Comparison of ENCODE assay signal across 15 cellular contexts in the genomic region with DNA sequence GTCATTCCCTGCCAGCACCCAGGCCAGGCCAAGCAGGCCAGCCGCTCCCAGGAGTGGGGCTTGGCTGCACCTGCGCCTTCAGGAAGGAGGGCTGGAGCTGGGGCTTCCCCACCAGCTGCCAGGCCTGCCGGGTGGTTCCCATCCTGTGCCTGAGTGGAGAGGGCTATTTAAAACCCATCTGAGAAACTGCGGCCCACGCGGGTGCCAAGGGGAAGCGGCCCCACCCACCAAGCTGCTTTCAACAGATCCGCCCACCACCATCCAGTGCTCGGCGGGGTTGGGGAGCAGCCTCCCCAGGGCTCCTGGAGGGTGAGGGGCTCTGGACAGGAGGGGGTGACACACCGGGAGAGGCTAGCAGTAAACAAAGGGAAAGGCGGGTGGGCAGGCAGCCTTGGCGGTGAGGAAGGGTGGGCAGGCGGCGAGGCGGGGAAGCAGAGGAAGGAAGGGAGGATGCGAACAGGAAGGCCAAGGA. TPM values are rescaled to one million over a fixed set of nuclear protein-coding genes. Genes with fewer than 3 reads are reported as not detected.
A peak's percentile ranks its signal among the peaks of the same experiment; 100 is the strongest.
DNase-seq lines count a peak whose midpoint lies in the region; ATAC-seq, FAIRE-seq and TF ChIP-seq lines count a peak whose summit lies in the region.
"Had no signal": no experiment of that assay in that cellular context is flagged by ENCODE, and none has a peak within 500 bp of the region (broad histone marks: within the 10 kb centered on the region; RNA-seq: fewer than 3 reads in every experiment).

No MANE protein-coding gene starts in this region.

- peak; percentile 83 for DNase-seq in NCI-H2029 (lab: John Stamatoyannopoulos, UW)
- DNase-seq in NCI-H2029 treated with DMSO at 0.1 percent for 48 hours (lab: John Stamatoyannopoulos, UW): no peak
- peak in 41 of 61 donors; percentile 6 to 83 (median 50) for DNase-seq in caudate nucleus (lab: John Stamatoyannopoulos, UW)
- DNase-seq in HepG2 (ENCODE audit: low spot score): no peak
- peak in 1 of 2 donors; percentile 55 for DNase-seq in tibial artery
- no peak for DNase-seq in NK-92 (lab: John Stamatoyannopoulos, UW; ENCODE audit: unreplicated experiment)
- no peak for DNase-seq in activated naive CD4-positive, alpha-beta T cell (lab: John Stamatoyannopoulos, UW)
- DNase-seq: activated CD8-positive, alpha-beta memory T cell treated with anti-CD3 and anti-CD28 coated beads, Interleukin-2, amount 10 ng/mL, durations not matched to agents 7 days and 5 days; activated naive CD4-positive, alpha-beta T cell treated with anti-CD3 and anti-CD28 coated beads, Interleukin-2, amount 10 ng/mL, durations not matched to agents 7 days and 5 days; naive thymus-derived CD4-positive, alpha-beta T cell; NCI-H446 treated with DMSO at 0.1 percent for 48 hours; testis had no signal

- 95% methylated on average over 14 of the region's 17 CpGs for WGBS in HepG2 (ENCODE audit: low lambda C conversion rate)

- BruUV-seq in HepG2 (replicated peaks; lab: Mats Ljungman, UMichigan): no TSS peak

- ATAC-seq in HepG2: no peak
- no peak for ATAC-seq in HG02623 (IDR thresholded peaks at IDR 0.05; ENCODE audit: unreplicated experiment)
- ATAC-seq: activated CD8-positive, alpha-beta memory T cell treated with anti-CD3 and anti-CD28 coated beads, Interleukin-2, amount 10 ng/mL, durations not matched to agents 7 days and 5 days; naive thymus-derived CD4-positive, alpha-beta T cell; sciatic nerve had no signal

- no peak for FAIRE-seq in HepG2 (lab: Jason Lieb, UNC)
- FAIRE-seq: A204.1 had no signal

- no peaks in the 10 kb centered on the region for H4K20me1 ChIP-seq in HepG2 (ENCODE audit: insufficient read depth, low read length)

- H3K9me3 ChIP-seq in HepG2 (ENCODE audit: low read length) (no peaks in the 10 kb centered on the region), tibial artery (no peaks in the 10 kb centered on the region)
- H3K9me3 ChIP-seq: testis had no signal

- H3K36me3 ChIP-seq in HepG2 (replicated peaks in 1 of 2; ENCODE audit: control insufficient read depth in 1 of 2, insufficient read depth in 2 of 2, low read length in 2 of 2): peaks cover 0 to 1% of the 10 kb centered on the region in 2 experiments; a peak in 3 of 5 replicates
- peaks cover 0 to 25% (median 0%) of the 10 kb centered on the region in 3 donors for H3K36me3 ChIP-seq in tibial artery

- in situ Hi-C loops in HepG2 (cut with HindIII; ENCODE audit: extremely low pct_ligation_motif_present, low pct_unique_long_range_greater_than_20kb): no loop called here

- no peak for TF ChIP-seq POLR2A in HepG2 (IDR thresholded peaks at IDR 0.05; ENCODE audit: insufficient read depth in 1 of 2, low read depth in 2 of 2, low read length in 2 of 2)

- no peak overlapping the region for H3K4me2 ChIP-seq in HepG2 (ENCODE audit: low read depth, low read length)

- intact Hi-C loops in HepG2 (cut with micrococcal nuclease; ENCODE audit: unreplicated experiment) (no loop called here), tibial artery (cut with DNase I; ENCODE audit: low total_unique reads) (no loop called here)

- no peak overlapping the region for H3K27ac ChIP-seq in caudate nucleus (ENCODE audit: low read depth, low read length)
- H3K27ac ChIP-seq in HepG2 (ENCODE audit: extremely low read length, insufficient read depth, low read length): no peak overlapping the region
- peak overlapping the region; percentile 27 to 40 for H3K27ac ChIP-seq in tibial artery
- H3K27ac ChIP-seq: testis had no signal

- H3K4me1 ChIP-seq in HepG2 (ENCODE audit: insufficient read depth, low read length) (peaks cover 52% of the 10 kb centered on the region), tibial artery (peaks cover 5 to 69% (median 46%) of the 10 kb centered on the region in 4 donors)

- TF ChIP-seq CTCF in HepG2 (CRISPR knock-in tag; IDR thresholded peaks at IDR 0.05) (no peak), tibial artery (IDR thresholded peaks at IDR 0.05) (no peak)

- TF ChIP-seq RAD21 in HepG2 (CRISPR knock-in tag; IDR thresholded peaks at IDR 0.05): no peak

- H2AFZ ChIP-seq in HepG2 (ENCODE audit: low read length): no peak overlapping the region

- H3K9ac ChIP-seq in HepG2 (ENCODE audit: insufficient read depth, low read depth, low read length): no peak overlapping the region

- no peak overlapping the region for H3K4me3 ChIP-seq in HepG2 (replicated peaks in 1 of 3; ENCODE audit: insufficient read depth in 1 of 3, low read depth in 2 of 3, low read length in 3 of 3)
- H3K4me3 ChIP-seq in tibial artery: no peak overlapping the region
- H3K4me3 ChIP-seq: testis had no signal

- POLR2A ChIA-PET in HepG2 (lab: Yijun Ruan, JAX): interaction anchor here (1.4 kb wide), 1 partner anchor 9 kb away, joined by 4 read pairs; no protein-coding TSS in a partner anchor

- H3K27me3 ChIP-seq in HepG2 (ENCODE audit: control insufficient read depth in 1 of 2, insufficient read depth in 2 of 2, low read length in 2 of 2) (peaks cover 0 to 2% of the 10 kb centered on the region in 2 experiments; a peak in 1 of 5 replicates), tibial artery (no peaks in the 10 kb centered on the region)
- H3K27me3 ChIP-seq: testis had no signal

- TF ChIP-seq EP300 in HepG2 (IDR thresholded peaks at IDR 0.05; ENCODE audit: low read depth in 2 of 2, low read length in 2 of 2): no peak
- no peak for TF ChIP-seq EP300 in HepG2 (CRISPR knock-in tag; IDR thresholded peaks at IDR 0.05; ENCODE audit: borderline replicate concordance)

- H3K79me2 ChIP-seq in HepG2 (ENCODE audit: insufficient read depth, low read length): peaks cover 19% of the 10 kb centered on the region

- CTCF ChIA-PET in HepG2 (lab: Yijun Ruan, JAX; ENCODE audit: low intra/inter-chr PET ratio, low total read pairs): no interaction called here

RNA-seq across cellular contexts. Expression of a gene that starts 3.6 kb away (rescaled TPM):
- total RNA-seq in HepG2 (2016; rRNA removed; fragmentation: Illumina TruSeq; extraction: Trizol): 64.8 and 64.9 TPM in 2 replicates
- 24.9 and 26.2 TPM in 2 replicates for total RNA-seq in HepG2 (2016; cell fraction: cytosol; rRNA removed; fragmentation: Illumina TruSeq; extraction: Trizol; ENCODE audit: low read depth)
- total RNA-seq in HepG2 (2016; cell fraction: insoluble cytoplasmic fraction; rRNA removed; fragmentation: Illumina TruSeq; extraction: Trizol): 69.4 and 70.6 TPM in 2 replicates
- 25.2 and 29.9 TPM in 2 replicates for total RNA-seq in HepG2 (2016; cell fraction: membrane; rRNA removed; fragmentation: Illumina TruSeq; extraction: Trizol)
- total RNA-seq in HepG2 (2016; cell fraction: nucleus; rRNA removed; fragmentation: Illumina TruSeq; extraction: Trizol): 22.8 and 26.0 TPM in 2 replicates
- polyA plus RNA-seq in HepG2 (2011; rRNA removed): 47.5 and 55.6 TPM in 2 replicates
- 63.4 and 112 TPM in 2 replicates for polyA plus RNA-seq in HepG2 (2011; cell fraction: cytosol; rRNA removed)
- 61.1 and 66.7 TPM in 2 replicates for polyA plus RNA-seq in HepG2 (2011; cell fraction: nucleus; rRNA removed)
- polyA plus RNA-seq in HepG2 (2012): 19.7 and 24.2 TPM in 2 replicates
- polyA plus RNA-seq in HepG2 (2016; cell fraction: cytosol; fragmentation: Illumina TruSeq; extraction: Trizol; ENCODE audit: low read depth): 12.4 and 13.2 TPM in 2 replicates
- polyA plus RNA-seq in HepG2 (2016; cell fraction: insoluble cytoplasmic fraction; fragmentation: Illumina TruSeq; extraction: Trizol; ENCODE audit: low read depth): 43.0 and 46.2 TPM in 2 replicates
- polyA plus RNA-seq in HepG2 (2016; cell fraction: membrane; fragmentation: Illumina TruSeq; extraction: Trizol; ENCODE audit: low read depth): 15.6 and 17.1 TPM in 2 replicates
- 42.8 and 44.9 TPM in 2 replicates for polyA plus RNA-seq in HepG2 (2016; cell fraction: nucleus; fragmentation: Illumina TruSeq; extraction: Trizol; ENCODE audit: insufficient read depth, low read depth)
- 25.8 and 50.8 TPM in 2 replicates for polyA minus RNA-seq in HepG2 (2011; rRNA and poly(A)+ RNA removed; ENCODE audit: low replicate concordance)
- polyA minus RNA-seq in HepG2 (2011; cell fraction: cytosol; rRNA and poly(A)+ RNA removed): 24.2 and 32.7 TPM in 2 replicates
- 9.3 and 11.6 TPM in 2 replicates for polyA minus RNA-seq in HepG2 (2011; cell fraction: nucleus; rRNA and poly(A)+ RNA removed)

RNA-seq across cellular contexts. Expression of a gene that starts 3.8 kb away (rescaled TPM):
- 10.3 and 19.6 TPM in 2 replicates for total RNA-seq in HepG2 (2016; rRNA removed; fragmentation: Illumina TruSeq; extraction: Trizol)
- total RNA-seq in HepG2 (2016; cell fraction: cytosol; rRNA removed; fragmentation: Illumina TruSeq; extraction: Trizol; ENCODE audit: low read depth): 13.6 and 17.2 TPM in 2 replicates
- total RNA-seq in HepG2 (2016; cell fraction: insoluble cytoplasmic fraction; rRNA removed; fragmentation: Illumina TruSeq; extraction: Trizol): 7.7 and 19.6 TPM in 2 replicates
- 13.2 and 13.3 TPM in 2 replicates for total RNA-seq in HepG2 (2016; cell fraction: membrane; rRNA removed; fragmentation: Illumina TruSeq; extraction: Trizol)
- 21.2 and 34.7 TPM in 2 replicates for total RNA-seq in HepG2 (2016; cell fraction: nucleus; rRNA removed; fragmentation: Illumina TruSeq; extraction: Trizol)
- polyA plus RNA-seq in HepG2 (2011; rRNA removed): 40.4 and 44.6 TPM in 2 replicates
- 13.0 and 19.7 TPM in 2 replicates for polyA plus RNA-seq in HepG2 (2011; cell fraction: cytosol; rRNA removed)
- 352 and 473 TPM in 2 replicates for polyA plus RNA-seq in HepG2 (2011; cell fraction: nucleus; rRNA removed)
- polyA plus RNA-seq in HepG2 (2012): 50.1 and 57.0 TPM in 2 replicates
- 2.9 and 4.1 TPM in 2 replicates for polyA plus RNA-seq in HepG2 (2016; cell fraction: cytosol; fragmentation: Illumina TruSeq; extraction: Trizol; ENCODE audit: low read depth)
- 13.2 and 17.7 TPM in 2 replicates for polyA plus RNA-seq in HepG2 (2016; cell fraction: insoluble cytoplasmic fraction; fragmentation: Illumina TruSeq; extraction: Trizol; ENCODE audit: low read depth)
- polyA plus RNA-seq in HepG2 (2016; cell fraction: membrane; fragmentation: Illumina TruSeq; extraction: Trizol; ENCODE audit: low read depth): 5.4 and 5.7 TPM in 2 replicates
- polyA plus RNA-seq in HepG2 (2016; cell fraction: nucleus; fragmentation: Illumina TruSeq; extraction: Trizol; ENCODE audit: insufficient read depth, low read depth): 82.5 and 84.9 TPM in 2 replicates
- 69.9 and 84.9 TPM in 2 replicates for polyA minus RNA-seq in HepG2 (2011; rRNA and poly(A)+ RNA removed; ENCODE audit: low replicate concordance)
- 25.5 and 36.2 TPM in 2 replicates for polyA minus RNA-seq in HepG2 (2011; cell fraction: cytosol; rRNA and poly(A)+ RNA removed)
- 59.4 and 61.0 TPM in 2 replicates for polyA minus RNA-seq in HepG2 (2011; cell fraction: nucleus; rRNA and poly(A)+ RNA removed)

RNA-seq across cellular contexts. Expression of a gene that starts 17.3 kb away (rescaled TPM):
- total RNA-seq in HepG2 (2016; rRNA removed; fragmentation: Illumina TruSeq; extraction: Trizol): 15.8 and 23.7 TPM in 2 replicates
- total RNA-seq in HepG2 (2016; cell fraction: cytosol; rRNA removed; fragmentation: Illumina TruSeq; extraction: Trizol; ENCODE audit: low read depth): 17.2 and 21.7 TPM in 2 replicates
- 14.8 and 26.0 TPM in 2 replicates for total RNA-seq in HepG2 (2016; cell fraction: insoluble cytoplasmic fraction; rRNA removed; fragmentation: Illumina TruSeq; extraction: Trizol)
- 42.5 and 44.6 TPM in 2 replicates for total RNA-seq in HepG2 (2016; cell fraction: membrane; rRNA removed; fragmentation: Illumina TruSeq; extraction: Trizol)
- total RNA-seq in HepG2 (2016; cell fraction: nucleus; rRNA removed; fragmentation: Illumina TruSeq; extraction: Trizol): 14.4 and 15.0 TPM in 2 replicates
- 39.3 and 47.2 TPM in 2 replicates for polyA plus RNA-seq in HepG2 (2011; rRNA removed)
- 28.8 and 54.4 TPM in 2 replicates for polyA plus RNA-seq in HepG2 (2011; cell fraction: cytosol; rRNA removed)
- polyA plus RNA-seq in HepG2 (2011; cell fraction: nucleus; rRNA removed): 94.7 and 105 TPM in 2 replicates
- 25.8 and 38.7 TPM in 2 replicates for polyA plus RNA-seq in HepG2 (2012)
- polyA plus RNA-seq in HepG2 (2016; cell fraction: cytosol; fragmentation: Illumina TruSeq; extraction: Trizol; ENCODE audit: low read depth): 54.0 and 63.1 TPM in 2 replicates
- polyA plus RNA-seq in HepG2 (2016; cell fraction: insoluble cytoplasmic fraction; fragmentation: Illumina TruSeq; extraction: Trizol; ENCODE audit: low read depth): 37.8 and 52.2 TPM in 2 replicates
- polyA plus RNA-seq in HepG2 (2016; cell fraction: membrane; fragmentation: Illumina TruSeq; extraction: Trizol; ENCODE audit: low read depth): 72.6 and 84.9 TPM in 2 replicates
- 53.4 and 59.6 TPM in 2 replicates for polyA plus RNA-seq in HepG2 (2016; cell fraction: nucleus; fragmentation: Illumina TruSeq; extraction: Trizol; ENCODE audit: insufficient read depth, low read depth)
- 6.8 and 36.4 TPM in 2 replicates for polyA minus RNA-seq in HepG2 (2011; rRNA and poly(A)+ RNA removed; ENCODE audit: low replicate concordance)
- 24.4 and 28.2 TPM in 2 replicates for polyA minus RNA-seq in HepG2 (2011; cell fraction: cytosol; rRNA and poly(A)+ RNA removed)
- 13.3 and 13.8 TPM in 2 replicates for polyA minus RNA-seq in HepG2 (2011; cell fraction: nucleus; rRNA and poly(A)+ RNA removed)

RNA-seq across cellular contexts. Expression of a gene that starts 24.4 kb away (rescaled TPM):
- 0.97 TPM in 1 of 2 replicates, not detected in the other for total RNA-seq in HepG2 (2016; rRNA removed; fragmentation: Illumina TruSeq; extraction: Trizol)
- 1.1 and 2.6 TPM in 2 replicates for total RNA-seq in HepG2 (2016; cell fraction: cytosol; rRNA removed; fragmentation: Illumina TruSeq; extraction: Trizol; ENCODE audit: low read depth)
- 0.87 TPM in 1 of 2 replicates, not detected in the other for total RNA-seq in HepG2 (2016; cell fraction: insoluble cytoplasmic fraction; rRNA removed; fragmentation: Illumina TruSeq; extraction: Trizol)
- total RNA-seq in HepG2 (2016; cell fraction: membrane; rRNA removed; fragmentation: Illumina TruSeq; extraction: Trizol): 0.71 and 0.79 TPM in 2 replicates
- total RNA-seq in HepG2 (2016; cell fraction: nucleus; rRNA removed; fragmentation: Illumina TruSeq; extraction: Trizol): not detected in 2 replicates
- 0.24 and 0.25 TPM in 2 replicates for polyA plus RNA-seq in HepG2 (2011; rRNA removed)
- 0.50 and 0.85 TPM in 2 replicates for polyA plus RNA-seq in HepG2 (2011; cell fraction: cytosol; rRNA removed)
- polyA plus RNA-seq in HepG2 (2011; cell fraction: nucleus; rRNA removed): 1.1 and 1.2 TPM in 2 replicates
- polyA plus RNA-seq in HepG2 (2012): 0.82 and 1.4 TPM in 2 replicates
- 0.87 and 1.2 TPM in 2 replicates for polyA plus RNA-seq in HepG2 (2016; cell fraction: cytosol; fragmentation: Illumina TruSeq; extraction: Trizol; ENCODE audit: low read depth)
- 0.61 and 0.63 TPM in 2 replicates for polyA plus RNA-seq in HepG2 (2016; cell fraction: insoluble cytoplasmic fraction; fragmentation: Illumina TruSeq; extraction: Trizol; ENCODE audit: low read depth)
- 0.42 and 0.81 TPM in 2 replicates for polyA plus RNA-seq in HepG2 (2016; cell fraction: membrane; fragmentation: Illumina TruSeq; extraction: Trizol; ENCODE audit: low read depth)
- 0.85 and 2.0 TPM in 2 replicates for polyA plus RNA-seq in HepG2 (2016; cell fraction: nucleus; fragmentation: Illumina TruSeq; extraction: Trizol; ENCODE audit: insufficient read depth, low read depth)
- 0.21 TPM in 1 of 2 replicates, not detected in the other for polyA minus RNA-seq in HepG2 (2011; rRNA and poly(A)+ RNA removed; ENCODE audit: low replicate concordance)
- polyA minus RNA-seq in HepG2 (2011; cell fraction: cytosol; rRNA and poly(A)+ RNA removed): 3.4 TPM in 1 of 2 replicates, not detected in the other
- polyA minus RNA-seq in HepG2 (2011; cell fraction: nucleus; rRNA and poly(A)+ RNA removed): 0.50 TPM in 1 of 2 replicates, not detected in the other
- polyA plus RNA-seq: naive thymus-derived CD4-positive, alpha-beta T cell had no signal

RNA-seq across cellular contexts. Expression of a gene that starts 34.4 kb away (rescaled TPM):
- 9.5 and 13.5 TPM in 2 replicates for total RNA-seq in HepG2 (2016; rRNA removed; fragmentation: Illumina TruSeq; extraction: Trizol)
- total RNA-seq in HepG2 (2016; cell fraction: cytosol; rRNA removed; fragmentation: Illumina TruSeq; extraction: Trizol; ENCODE audit: low read depth): 7.8 and 8.6 TPM in 2 replicates
- total RNA-seq in HepG2 (2016; cell fraction: insoluble cytoplasmic fraction; rRNA removed; fragmentation: Illumina TruSeq; extraction: Trizol): 6.1 and 14.0 TPM in 2 replicates
- total RNA-seq in HepG2 (2016; cell fraction: membrane; rRNA removed; fragmentation: Illumina TruSeq; extraction: Trizol): 8.0 and 9.4 TPM in 2 replicates
- 15.2 and 16.0 TPM in 2 replicates for total RNA-seq in HepG2 (2016; cell fraction: nucleus; rRNA removed; fragmentation: Illumina TruSeq; extraction: Trizol)
- polyA plus RNA-seq in HepG2 (2011; rRNA removed): 14.2 and 17.6 TPM in 2 replicates
- polyA plus RNA-seq in HepG2 (2011; cell fraction: cytosol; rRNA removed): 10.9 and 19.8 TPM in 2 replicates
- polyA plus RNA-seq in HepG2 (2011; cell fraction: nucleus; rRNA removed): 80.6 and 103 TPM in 2 replicates
- polyA plus RNA-seq in HepG2 (2012): 6.9 and 11.3 TPM in 2 replicates
- 4.2 and 5.0 TPM in 2 replicates for polyA plus RNA-seq in HepG2 (2016; cell fraction: cytosol; fragmentation: Illumina TruSeq; extraction: Trizol; ENCODE audit: low read depth)
- polyA plus RNA-seq in HepG2 (2016; cell fraction: insoluble cytoplasmic fraction; fragmentation: Illumina TruSeq; extraction: Trizol; ENCODE audit: low read depth): 14.5 and 15.5 TPM in 2 replicates
- 8.5 and 11.6 TPM in 2 replicates for polyA plus RNA-seq in HepG2 (2016; cell fraction: membrane; fragmentation: Illumina TruSeq; extraction: Trizol; ENCODE audit: low read depth)
- 58.7 and 59.3 TPM in 2 replicates for polyA plus RNA-seq in HepG2 (2016; cell fraction: nucleus; fragmentation: Illumina TruSeq; extraction: Trizol; ENCODE audit: insufficient read depth, low read depth)
- 25.2 and 28.9 TPM in 2 replicates for polyA minus RNA-seq in HepG2 (2011; rRNA and poly(A)+ RNA removed; ENCODE audit: low replicate concordance)
- polyA minus RNA-seq in HepG2 (2011; cell fraction: cytosol; rRNA and poly(A)+ RNA removed): 12.5 and 18.7 TPM in 2 replicates
- 12.6 and 18.4 TPM in 2 replicates for polyA minus RNA-seq in HepG2 (2011; cell fraction: nucleus; rRNA and poly(A)+ RNA removed)

Comparison
In these comparisons a context has a peak if more than half of its experiments do, and no peak if none do; other contexts are left out.
1. DNase-seq: peak in NCI-H2029 (single experiment) and caudate nucleus (41 of 61); none in NCI-H2029 treated with DMSO at 0.1 percent for 48 hours (single experiment), HepG2 (single experiment), NK-92 (single experiment) and activated naive CD4-positive, alpha-beta T cell (0 of 4).
2. H3K27ac ChIP-seq: peak in tibial artery (2 of 2); none in caudate nucleus (single experiment) and HepG2 (single experiment).